ENCODE assay signal across 14 cellular contexts in genomic region chr16:2529961-2530628, GRCh38. TPM values are rescaled to one million over a fixed set of nuclear protein-coding genes. Genes with fewer than 3 reads are reported as not detected.
DNase-seq lines count a peak whose midpoint lies in the region; ATAC-seq, FAIRE-seq and TF ChIP-seq lines count a peak whose summit lies in the region.
"Had no signal": no experiment of that assay in that cellular context is flagged by ENCODE, and none has a peak within 500 bp of the region (broad histone marks: within the 10 kb centered on the region; RNA-seq: fewer than 3 reads in every experiment).

No MANE protein-coding gene starts in this region.

- peaks cover 0 to 4% (median 0%) of the 10 kb centered on the region in 3 donors for H3K4me1 ChIP-seq in pancreas

- H3K4me3 ChIP-seq in pancreas: no peak overlapping the region
- H3K4me3 ChIP-seq: upper lobe of right lung had no signal

- no peaks in the 10 kb centered on the region for H3K27me3 Mint-ChIP-seq in activated CD8-positive, alpha-beta memory T cell treated with anti-CD3 and anti-CD28 coated beads, Interleukin-2, amount 10 ng/mL, durations not matched to agents 7 days and 5 days
- no peaks in the 10 kb centered on the region for H3K27me3 Mint-ChIP-seq in T-helper 17 cell
- peaks cover 12% of the 10 kb centered on the region for H3K27me3 Mint-ChIP-seq in glutamatergic neuron (ENCODE audit: unreplicated experiment)
- H3K27me3 Mint-ChIP-seq: activated naive CD8-positive, alpha-beta T cell; progenitor cell of endocrine pancreas had no signal

- no peak for ATAC-seq in activated CD8-positive, alpha-beta memory T cell treated with anti-CD3 and anti-CD28 coated beads, Interleukin-2, amount 10 ng/mL, durations not matched to agents 7 days and 5 days
- no peak for ATAC-seq in T-helper 17 cell
- ATAC-seq in pancreas: no peak
- ATAC-seq in HG03097 (IDR thresholded peaks at IDR 0.05; ENCODE audit: low FRiP score, unreplicated experiment): no peak
- ATAC-seq: upper lobe of right lung had no signal

- H3K27ac ChIP-seq in pancreas: no peak overlapping the region

- DNase-seq in activated CD8-positive, alpha-beta memory T cell treated with anti-CD3 and anti-CD28 coated beads, Interleukin-2, amount 10 ng/mL, durations not matched to agents 7 days and 5 days: peak; percentile 40
- no peak for DNase-seq in activated CD8-positive, alpha-beta memory T cell treated with anti-CD3 and anti-CD28 coated beads for 24 hours
- DNase-seq in T-helper 17 cell (no peak), glutamatergic neuron (no peak), pancreas (peak in 4 of 6 donors; percentile 19 to 74 (median 60)), ACHN (no peak), cerebellar cortex (ENCODE audit: low spot score) (no peak)
- DNase-seq: activated CD4-positive, alpha-beta T cell treated with anti-CD3 and anti-CD28 coated beads for 48 hours; EL had no signal

- no peaks in the 10 kb centered on the region for H3K9me3 Mint-ChIP-seq in activated CD8-positive, alpha-beta memory T cell treated with anti-CD3 and anti-CD28 coated beads, Interleukin-2, amount 10 ng/mL, durations not matched to agents 7 days and 5 days (ENCODE audit: low read depth)
- peaks cover 6% of the 10 kb centered on the region for H3K9me3 Mint-ChIP-seq in glutamatergic neuron (ENCODE audit: unreplicated experiment)

- no peaks in the 10 kb centered on the region for H3K9me3 ChIP-seq in T-helper 17 cell (ENCODE audit: control insufficient read depth, low read length, poor library complexity, severe bottlenecking)
- H3K9me3 ChIP-seq in pancreas: no peaks in the 10 kb centered on the region
- H3K9me3 ChIP-seq: upper lobe of right lung had no signal

- H3K27ac Mint-ChIP-seq in activated CD8-positive, alpha-beta memory T cell treated with anti-CD3 and anti-CD28 coated beads, Interleukin-2, amount 10 ng/mL, durations not matched to agents 7 days and 5 days: peak overlapping the region; percentile 54
- H3K27ac Mint-ChIP-seq in T-helper 17 cell (peak overlapping the region; percentile 96), glutamatergic neuron (ENCODE audit: unreplicated experiment) (peak overlapping the region; percentile 52)
- H3K27ac Mint-ChIP-seq: activated naive CD8-positive, alpha-beta T cell; progenitor cell of endocrine pancreas had no signal

- H3K4me3 Mint-ChIP-seq in activated CD8-positive, alpha-beta memory T cell treated with anti-CD3 and anti-CD28 coated beads, Interleukin-2, amount 10 ng/mL, durations not matched to agents 7 days and 5 days: no peak overlapping the region
- H3K4me3 Mint-ChIP-seq in T-helper 17 cell (peak overlapping the region; percentile 39), glutamatergic neuron (ENCODE audit: unreplicated experiment) (no peak overlapping the region)
- H3K4me3 Mint-ChIP-seq: activated naive CD8-positive, alpha-beta T cell had no signal

- H3K36me3 Mint-ChIP-seq in activated CD8-positive, alpha-beta memory T cell treated with anti-CD3 and anti-CD28 coated beads, Interleukin-2, amount 10 ng/mL, durations not matched to agents 7 days and 5 days: peaks cover 4% of the 10 kb centered on the region
- H3K36me3 Mint-ChIP-seq in T-helper 17 cell (ENCODE audit: low read depth): peaks cover 4% of the 10 kb centered on the region
- no peaks in the 10 kb centered on the region for H3K36me3 Mint-ChIP-seq in glutamatergic neuron (ENCODE audit: unreplicated experiment)
- H3K36me3 Mint-ChIP-seq: activated naive CD8-positive, alpha-beta T cell had no signal

- peaks cover 17% of the 10 kb centered on the region for H3K4me1 Mint-ChIP-seq in activated CD8-positive, alpha-beta memory T cell treated with anti-CD3 and anti-CD28 coated beads, Interleukin-2, amount 10 ng/mL, durations not matched to agents 7 days and 5 days
- H3K4me1 Mint-ChIP-seq in T-helper 17 cell (peaks cover 17% of the 10 kb centered on the region), glutamatergic neuron (ENCODE audit: low read depth, unreplicated experiment) (peaks cover 2% of the 10 kb centered on the region)

- H3K27me3 ChIP-seq in pancreas: no peaks in the 10 kb centered on the region
- H3K27me3 ChIP-seq: upper lobe of right lung had no signal

- in situ Hi-C loops in ACHN (cut with HindIII; ENCODE audit: low pct_ligation_motif_present, low pct_unique_long_range_greater_than_20kb, low sequenced_read_pairs): no loop called here

- CTCF ChIA-PET in activated CD8-positive, alpha-beta memory T cell treated with anti-CD3 and anti-CD28 coated beads, Interleukin-2, amount 10 ng/mL, durations not matched to agents 7 days and 5 days (lab: Charles Lee): interaction anchor here (1.2 kb wide), 1 partner anchor 9 kb away, joined by 3 read pairs; no protein-coding TSS in a partner anchor

- intact Hi-C loops in pancreas (cut with DNase I): no loop called here

- TF ChIP-seq CTCF in glutamatergic neuron (IDR thresholded peaks at IDR 0.05; ENCODE audit: partially characterized antibody, unreplicated experiment): no peak
- TF ChIP-seq CTCF in pancreas (IDR thresholded peaks at IDR 0.05): no peak

- FAIRE-seq in pancreas (lab: Jason Lieb, UNC): no peak
- FAIRE-seq: GM19239 had no signal

- 83 to 93% methylated on average over 15 of the region's 15 CpGs for WGBS in pancreas, 2 donors

- peaks cover 0 to 8% (median 0%) of the 10 kb centered on the region in 3 donors for H3K36me3 ChIP-seq in pancreas

RNA-seq across cellular contexts. Expression of gene CEMP1, which starts 1.1 kb away (rescaled TPM):
- total RNA-seq in activated CD8-positive, alpha-beta memory T cell treated with anti-CD3 and anti-CD28 coated beads, Interleukin-2, amount 10 ng/mL, durations not matched to agents 7 days and 5 days: not detected
- total RNA-seq in T-helper 17 cell (under 1 TPM; 0.23 to 0.75 TPM), glutamatergic neuron (ENCODE audit: unreplicated experiment) (not detected), pancreas (under 1 TPM; 0.12 to 0.92 (median 0.62) TPM)
- polyA plus RNA-seq in pancreas: 1 to 10 TPM; 1.1 to 1.2 TPM

RNA-seq across cellular contexts. Expression of gene PDPK1, which starts 7.7 kb away (rescaled TPM):
- 10 to 100 TPM; 40.3 to 45.1 TPM for total RNA-seq in activated CD8-positive, alpha-beta memory T cell treated with anti-CD3 and anti-CD28 coated beads, Interleukin-2, amount 10 ng/mL, durations not matched to agents 7 days and 5 days
- total RNA-seq in T-helper 17 cell (10 to 100 TPM; 65.5 to 69.7 TPM), glutamatergic neuron (ENCODE audit: unreplicated experiment) (113 TPM), pancreas (10 to 100 TPM; 24.2 to 34.8 (median 31.9) TPM)
- polyA plus RNA-seq in pancreas: 10 to 100 TPM; 12.7 to 27.3 TPM

RNA-seq across cellular contexts. Expression of gene AMDHD2, which starts 9.9 kb away (rescaled TPM):
- total RNA-seq in activated CD8-positive, alpha-beta memory T cell treated with anti-CD3 and anti-CD28 coated beads, Interleukin-2, amount 10 ng/mL, durations not matched to agents 7 days and 5 days: 10 to 100 TPM; 52.5 to 54.2 TPM
- total RNA-seq in T-helper 17 cell (100 to 1,000 TPM; 189 to 206 TPM), glutamatergic neuron (ENCODE audit: unreplicated experiment) (61.0 TPM), pancreas (10 to 100 TPM in 4 of 6 donors, 1 to 10 TPM in 2; 8.0 to 18.7 (median 10.9) TPM)
- polyA plus RNA-seq in pancreas: 10 to 100 TPM; 27.7 to 36.3 TPM

RNA-seq across cellular contexts. Expression of gene ATP6V0C, which starts 16.3 kb away (rescaled TPM):
- 100 to 1,000 TPM; 104 to 121 TPM for total RNA-seq in activated CD8-positive, alpha-beta memory T cell treated with anti-CD3 and anti-CD28 coated beads, Interleukin-2, amount 10 ng/mL, durations not matched to agents 7 days and 5 days
- 100 to 1,000 TPM; 188 to 189 TPM for total RNA-seq in T-helper 17 cell
- total RNA-seq in glutamatergic neuron (ENCODE audit: unreplicated experiment): 274 TPM
- total RNA-seq in pancreas: 10 to 100 TPM; 39.9 to 92.3 (median 66.8) TPM
- 100 to 1,000 TPM in 1 of 2 donors, 10 to 100 TPM in 1; 59.8 to 124 TPM for polyA plus RNA-seq in pancreas

RNA-seq across cellular contexts. Expression of gene TBC1D24, which starts 55.2 kb away (rescaled TPM):
- 10 to 100 TPM; 18.7 to 23.3 TPM for total RNA-seq in activated CD8-positive, alpha-beta memory T cell treated with anti-CD3 and anti-CD28 coated beads, Interleukin-2, amount 10 ng/mL, durations not matched to agents 7 days and 5 days
- total RNA-seq in T-helper 17 cell: 1 to 10 TPM; 4.4 to 8.4 TPM
- 58.4 TPM for total RNA-seq in glutamatergic neuron (ENCODE audit: unreplicated experiment)
- 10 to 100 TPM; 16.8 to 23.7 (median 19.7) TPM for total RNA-seq in pancreas
- polyA plus RNA-seq in pancreas: 10 to 100 TPM; 10.8 to 16.0 TPM

Comparison
In these comparisons a context has a peak if more than half of its experiments do, and no peak if none do; other contexts are left out.
1. DNase-seq: peak in activated CD8-positive, alpha-beta memory T cell treated with anti-CD3 and anti-CD28 coated beads, Interleukin-2, amount 10 ng/mL, durations not matched to agents 7 days and 5 days (single experiment) and pancreas (4 of 6); none in activated CD8-positive, alpha-beta memory T cell treated with anti-CD3 and anti-CD28 coated beads for 24 hours (single experiment), T-helper 17 cell (0 of 3), glutamatergic neuron (single experiment), ACHN (single experiment) and cerebellar cortex (single experiment).
2. Peak in every context shown above with its lines, with median percentiles within 50 percentile points of each other: H3K27ac Mint-ChIP-seq.